In the genomic region with DNA sequence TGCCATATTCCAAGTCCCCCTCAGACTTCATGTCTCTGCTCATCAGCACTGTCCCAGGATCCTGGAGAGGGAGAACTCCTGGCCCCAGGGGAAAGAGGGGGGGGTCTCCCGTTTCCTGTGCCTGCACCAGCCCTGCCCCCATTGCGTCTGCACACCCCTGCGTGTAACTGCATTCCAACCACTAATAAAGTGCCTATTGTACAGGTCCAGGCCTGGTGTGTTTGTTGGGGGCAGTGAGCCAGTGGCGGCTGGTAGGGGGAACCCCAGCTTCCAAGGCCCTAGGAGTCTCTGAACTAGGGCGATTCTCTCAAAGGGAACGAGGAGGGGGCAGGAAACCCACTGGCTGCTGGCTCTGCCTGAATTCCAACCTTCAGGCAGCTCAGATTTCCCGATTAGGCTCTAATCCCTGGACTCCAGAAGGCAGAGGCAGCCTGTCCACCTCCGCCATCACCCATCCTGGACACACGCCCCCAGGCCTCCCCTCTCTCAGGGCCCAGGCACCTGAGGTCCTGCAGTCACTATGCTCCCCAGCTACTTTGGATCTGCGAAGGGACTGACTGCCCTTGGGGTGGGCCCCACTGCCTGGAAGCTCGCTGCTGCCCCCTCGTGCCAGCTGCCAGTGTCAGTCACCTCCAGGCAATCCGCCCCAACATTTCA, we compare ENCODE assay signal across 8 cellular contexts. TPM values are rescaled to one million over a fixed set of nuclear protein-coding genes. Genes with fewer than 3 reads are reported as not detected.
DNase-seq lines count a peak whose midpoint lies in the region; ATAC-seq and TF ChIP-seq lines count a peak whose summit lies in the region.

No MANE protein-coding gene starts in this region.

- CTCF ChIA-PET in PC-9 (lab: Charles Lee): interaction anchor here (0.5 to 1.8 kb wide), 9 partner anchors 27 to 546 kb away, joined by 3 to 35 read pairs (median 7); no protein-coding TSS in a partner anchor

- intact Hi-C loops in PC-9 (cut with micrococcal nuclease; ENCODE audit: unreplicated experiment): loop anchor here (1.0 kb wide), 1 partner anchor 63 kb away; no protein-coding TSS in a partner anchor

- no peak overlapping the region for H3K4me3 ChIP-seq in PC-9

- H3K4me1 ChIP-seq in PC-9 (replicated peaks; ENCODE audit: insufficient read depth): no peaks in the 10 kb centered on the region

- TF ChIP-seq POLR2A in erythroblast (IDR thresholded peaks at IDR 0.05; ENCODE audit: low read length): no peak

- H3K9me2 ChIP-seq in PC-9 (ENCODE audit: insufficient read depth): no peaks in the 10 kb centered on the region

- H3K79me2 ChIP-seq in PC-9 (ENCODE audit: low read depth): no peaks in the 10 kb centered on the region

- H4K20me1 ChIP-seq in PC-9 (ENCODE audit: insufficient read depth): no peaks in the 10 kb centered on the region

- no peak overlapping the region; the same call in 1 of the 2 replicates for H3K27ac ChIP-seq in PC-9

- no peaks in the 10 kb centered on the region for H3K27me3 ChIP-seq in PC-9 (ENCODE audit: insufficient read depth, low read depth)

- no peaks in the 10 kb centered on the region for H3K36me3 ChIP-seq in PC-9 (ENCODE audit: low read depth)

- peaks cover 37% of the 10 kb centered on the region for H3F3A ChIP-seq in PC-9 (ENCODE audit: insufficient read depth, low read depth)

- H3K4me2 ChIP-seq in PC-9: no peak overlapping the region

- no peak overlapping the region for H2AFZ ChIP-seq in PC-9

- TF ChIP-seq CTCF in PC-9 (conservative IDR thresholded peaks at IDR 0.05): peak; percentile 95

- H3K9me3 ChIP-seq in PC-9 (ENCODE audit: insufficient read depth, low read depth): no peaks in the 10 kb centered on the region

- BruUV-seq in PC-9 (replicated peaks; lab: Mats Ljungman, UMichigan): no TSS peak

- POLR2A ChIA-PET in PC-9 (lab: Charles Lee; ENCODE audit: unreplicated experiment): interaction anchor here (0.6 to 1.1 kb wide), 5 partner anchors 22 to 1614 kb away, joined by 4 to 29 read pairs (median 9); no protein-coding TSS in a partner anchor

- DNase-seq in COLO829 (ENCODE audit: low spot score) (peak; percentile 90), HuH-7 (ENCODE audit: low spot score) (peak; percentile 92), PC-9 (peak; percentile 73 to 85), erythroblast (lab: John Stamatoyannopoulos, UW) (peak; percentile 85 to 92), myocyte (ENCODE audit: low read depth) (peak; percentile 78)
- DNase-seq in activated T-cell treated with anti-CD3 and anti-CD28 coated beads, Interleukin-2, amount 50 U/mL, for 1 hour: peak; percentile 89
- peak; percentile 71 to 76 for DNase-seq in stimulated activated CD8-positive, alpha-beta memory T cell treated with anti-CD3 and anti-CD28 coated beads, Interleukin-7, amount 100 ng/mL, for 4 hours (ENCODE audit: low read depth in 2 of 2)

- ATAC-seq in GM18517 (IDR thresholded peaks at IDR 0.05; ENCODE audit: unreplicated experiment): no peak

RNA-seq across cellular contexts. Expression of gene ILF3, which starts 9.7 kb away (rescaled TPM):
- total RNA-seq in PC-9 (2021): 242 and 326 TPM in 2 replicates
- total RNA-seq in myocyte: 94.6 and 116 TPM in 2 replicates
- 116 TPM for polyA plus RNA-seq in myocyte (2012)

RNA-seq across cellular contexts. Expression of gene SLC44A2, which starts 19.1 kb away (rescaled TPM):
- 205 and 239 TPM in 2 replicates for total RNA-seq in PC-9 (2021)
- total RNA-seq in myocyte: 81.9 and 100 TPM in 2 replicates
- polyA plus RNA-seq in myocyte (2012): 231 TPM

RNA-seq across cellular contexts. Expression of gene QTRT1, which starts 56.8 kb away (rescaled TPM):
- total RNA-seq in PC-9 (2021) (31.9 and 41.0 TPM in 2 replicates), myocyte (40.5 and 43.1 TPM in 2 replicates)
- 69.1 TPM for polyA plus RNA-seq in myocyte (2012)

RNA-seq across cellular contexts. Expression of gene AP1M2, which starts 57.4 kb away (rescaled TPM):
- total RNA-seq in PC-9 (2021) (94.5 and 126 TPM in 2 replicates), myocyte (1.6 TPM in 1 of 2 replicates, not detected in the other)
- 1.6 TPM for polyA plus RNA-seq in myocyte (2012)
